21 cellular contexts compared by ENCODE assay signal in genomic region chr2:177748360-177748759, GRCh38.
"Had no signal": no experiment of that assay in that cellular context is flagged by ENCODE, and none has a peak within 500 bp of the region (broad histone marks: within the 10 kb centered on the region; RNA-seq: fewer than 3 reads in every experiment).

No MANE protein-coding gene starts in this region.

- DNase-seq: colonic mucosa; dermis blood vessel endothelial cell; effector memory CD4-positive, alpha-beta T cell; hypothalamus; kidney; left colon; left ventricle myocardium inferior; lower lobe of right lung; natural killer cell; right lobe of liver; small intestine; stimulated activated CD4-positive, alpha-beta T cell treated with anti-CD3 and anti-CD28 coated beads, Interleukin-15, amount 100 ng/mL, for 24 hours; stimulated activated CD4-positive, alpha-beta T cell treated with anti-CD3 and anti-CD28 coated beads, Interleukin-2, amount 100 ng/mL, for 48 hours; stimulated activated naive B cell treated with anti-CD40 and anti-IgM and Interleukin-4, amounts not matched to agents 10 μg/mL and 1 μg/mL and 100 μg/mL, for 72 hours; upper lobe of left lung had no signal

- H3K4me3 ChIP-seq: colonic mucosa, left ventricle myocardium inferior, lower lobe of right lung, neural progenitor cell, right lobe of liver, thoracic aorta, tibial nerve, upper lobe of left lung had no signal

- H3K9me3 Mint-ChIP-seq: natural killer cell; stimulated activated naive B cell treated with anti-CD40 and anti-IgM and Interleukin-4, amounts not matched to agents 10 μg/mL and 1 μg/mL and 100 μg/mL, for 72 hours; stimulated activated naive CD8-positive, alpha-beta T cell treated with anti-CD3 and anti-CD28 coated beads, Interleukin-15, Interleukin-2, amounts not matched to agents 100 ng/mL and 50 ng/mL, for 24 hours had no signal

- H3K4me1 ChIP-seq: colonic mucosa, lower lobe of right lung, neural progenitor cell, right lobe of liver, upper lobe of left lung had no signal

- H3K4me1 Mint-ChIP-seq: natural killer cell had no signal

- H3K27me3 ChIP-seq: colonic mucosa, right lobe of liver, tibial nerve, upper lobe of left lung had no signal

- H3K27ac Mint-ChIP-seq: natural killer cell; neural progenitor cell; stimulated activated naive B cell treated with anti-CD40 and anti-IgM and Interleukin-4, amounts not matched to agents 10 μg/mL and 1 μg/mL and 100 μg/mL, for 72 hours; stimulated activated naive CD8-positive, alpha-beta T cell treated with anti-CD3 and anti-CD28 coated beads, Interleukin-15, Interleukin-2, amounts not matched to agents 100 ng/mL and 50 ng/mL, for 24 hours had no signal

- H3K9ac ChIP-seq: neural progenitor cell, parathyroid adenoma had no signal

- H3K36me3 ChIP-seq: colonic mucosa, left ventricle myocardium inferior, lower lobe of right lung, neural progenitor cell, right lobe of liver, thoracic aorta, tibial nerve, upper lobe of left lung had no signal

- H3K27me3 Mint-ChIP-seq: progenitor cell of endocrine pancreas; stimulated activated naive B cell treated with anti-CD40 and anti-IgM and Interleukin-4, amounts not matched to agents 10 μg/mL and 1 μg/mL and 100 μg/mL, for 72 hours; stimulated activated naive CD8-positive, alpha-beta T cell treated with anti-CD3 and anti-CD28 coated beads, Interleukin-15, Interleukin-2, amounts not matched to agents 100 ng/mL and 50 ng/mL, for 24 hours had no signal

- H3K4me3 Mint-ChIP-seq: natural killer cell; neural progenitor cell; stimulated activated naive B cell treated with anti-CD40 and anti-IgM and Interleukin-4, amounts not matched to agents 10 μg/mL and 1 μg/mL and 100 μg/mL, for 72 hours; stimulated activated naive CD8-positive, alpha-beta T cell treated with anti-CD3 and anti-CD28 coated beads, Interleukin-15, Interleukin-2, amounts not matched to agents 100 ng/mL and 50 ng/mL, for 24 hours had no signal

- H3K9me3 ChIP-seq: colonic mucosa, left ventricle myocardium inferior, lower lobe of right lung, right lobe of liver, thoracic aorta, tibial nerve, upper lobe of left lung had no signal

- H3K36me3 Mint-ChIP-seq: natural killer cell; neural progenitor cell; stimulated activated naive B cell treated with anti-CD40 and anti-IgM and Interleukin-4, amounts not matched to agents 10 μg/mL and 1 μg/mL and 100 μg/mL, for 72 hours had no signal

- ATAC-seq: left colon; lower lobe of right lung; natural killer cell; right lobe of liver; stimulated activated naive B cell treated with anti-CD40 and anti-IgM and Interleukin-4, amounts not matched to agents 10 μg/mL and 1 μg/mL and 100 μg/mL, for 72 hours had no signal
